ENCODE assay signal across 10 cellular contexts in the genomic region with DNA sequence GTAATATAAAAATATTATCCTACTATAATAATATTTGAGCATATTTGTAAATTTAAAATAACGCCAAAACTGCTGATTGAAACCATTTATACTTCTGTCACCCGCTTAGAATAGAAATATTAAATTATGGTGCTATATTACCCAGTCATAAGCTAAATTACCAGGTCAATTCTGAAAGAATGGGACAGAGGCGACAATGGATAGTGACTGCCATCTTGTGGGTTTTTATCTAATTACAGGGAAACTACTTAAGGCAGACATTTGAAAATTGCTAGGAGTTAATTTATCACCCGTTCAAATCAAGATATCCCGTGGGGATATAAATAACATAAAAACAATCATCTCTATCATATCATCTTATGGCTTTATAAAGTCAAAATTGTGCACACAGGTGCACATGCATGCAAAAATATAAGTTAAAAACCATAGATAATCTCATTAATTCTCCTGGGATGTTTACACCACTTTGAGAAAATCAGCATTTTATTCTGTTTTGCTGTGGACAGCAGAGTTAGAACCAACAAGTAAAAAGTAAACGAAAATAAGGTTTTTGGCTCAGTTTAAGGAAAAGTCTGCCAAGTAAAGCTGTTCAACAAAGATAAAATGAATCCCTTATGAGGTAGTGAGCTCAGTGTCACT. TPM values are rescaled to one million over a fixed set of nuclear protein-coding genes. Genes with fewer than 3 reads are reported as not detected.
DNase-seq lines count a peak whose midpoint lies in the region; ATAC-seq, FAIRE-seq and TF ChIP-seq lines count a peak whose summit lies in the region.
"Had no signal": no experiment of that assay in that cellular context is flagged by ENCODE, and none has a peak within 500 bp of the region (broad histone marks: within the 10 kb centered on the region; RNA-seq: fewer than 3 reads in every experiment).

No MANE protein-coding gene starts in this region.

- CTCF ChIA-PET in T-cell (lab: Charles Lee) = no interaction called here

- H3K9me3 ChIP-seq in iPS DF 6.9 (ENCODE audit: control insufficient read depth, insufficient read depth, low read length) (no peaks in the 10 kb centered on the region), psoas muscle (no peaks in the 10 kb centered on the region)

- no peaks in the 10 kb centered on the region for H3K27me3 Mint-ChIP-seq in T-helper 2 cell treated with Interferon-gamma antibody and Interleukin-4, amounts not matched to agents 5 μg/mL and 100 μg/mL, for 36 hours (ENCODE audit: low read depth)
- H3K27me3 Mint-ChIP-seq in T-cell = peaks cover 12 to 26% of the 10 kb centered on the region in 2 donors

- no peaks in the 10 kb centered on the region for H3K4me1 Mint-ChIP-seq in T-helper 2 cell treated with Interferon-gamma antibody and Interleukin-4, amounts not matched to agents 5 μg/mL and 100 μg/mL, for 36 hours (ENCODE audit: low read depth)
- no peaks in the 10 kb centered on the region for H3K4me1 Mint-ChIP-seq in T-cell

- H3K36me3 Mint-ChIP-seq in T-helper 2 cell treated with Interferon-gamma antibody and Interleukin-4, amounts not matched to agents 5 μg/mL and 100 μg/mL, for 36 hours (ENCODE audit: low read depth) = no peaks in the 10 kb centered on the region
- no peaks in the 10 kb centered on the region for H3K36me3 Mint-ChIP-seq in T-cell

- intact Hi-C loops in psoas muscle (cut with DNase I) = no loop called here

- no peaks in the 10 kb centered on the region for H3K4me1 ChIP-seq in iPS DF 6.9 (ENCODE audit: control insufficient read depth, insufficient read depth, low read length)
- no peaks in the 10 kb centered on the region for H3K4me1 ChIP-seq in psoas muscle

- H3K36me3 ChIP-seq in iPS DF 6.9 (ENCODE audit: control insufficient read depth, insufficient read depth, low read length) (no peaks in the 10 kb centered on the region), psoas muscle (ENCODE audit: insufficient read depth in 1 of 2, low read depth in 1 of 2) (no peaks in the 10 kb centered on the region)

- H3K27me3 ChIP-seq in iPS DF 6.9 (ENCODE audit: control insufficient read depth, insufficient read depth, low read length) (no peaks in the 10 kb centered on the region), psoas muscle (ENCODE audit: insufficient read depth in 3 of 3, low read length in 2 of 3) (no peaks in the 10 kb centered on the region)

- no peak for FAIRE-seq in HTR-8/SVneo (lab: Jason Lieb, UNC)

- H3K27ac Mint-ChIP-seq in T-helper 2 cell treated with Interferon-gamma antibody and Interleukin-4, amounts not matched to agents 5 μg/mL and 100 μg/mL, for 36 hours = no peak overlapping the region
- H3K27ac Mint-ChIP-seq in T-cell = no peak overlapping the region

- WGBS in iPS DF 6.9 (ENCODE audit: insufficient coverage, insufficient read length) = no CpG with 5 or more reads among the region's 6 CpGs
- WGBS in psoas muscle, 3 donors = 21 to 24% (median 23%) methylated on average over 6 of the region's 6 CpGs

- no peaks in the 10 kb centered on the region for H3K9me3 Mint-ChIP-seq in T-helper 2 cell treated with Interferon-gamma antibody and Interleukin-4, amounts not matched to agents 5 μg/mL and 100 μg/mL, for 36 hours
- no peaks in the 10 kb centered on the region for H3K9me3 Mint-ChIP-seq in T-cell

- POLR2A ChIA-PET in T-cell (lab: Charles Lee) = no interaction called here

- no peak overlapping the region for H3K27ac ChIP-seq in iPS DF 6.9 (ENCODE audit: low read length)
- H3K27ac ChIP-seq in psoas muscle = no peak overlapping the region
- H3K27ac ChIP-seq: skin epidermis had no signal

- TF ChIP-seq CTCF in psoas muscle (IDR thresholded peaks at IDR 0.05) = no peak

- DNase-seq in D341Med (ENCODE audit: low spot score) = peak; percentile 28
- DNase-seq in HTR-8/SVneo (ENCODE audit: insufficient read length, low spot score) = peak; percentile 28
- peak; percentile 39 for DNase-seq in SW480 (ENCODE audit: low spot score)
- DNase-seq in iPS DF 6.9 (ENCODE audit: low read depth, low spot score) = peak; percentile 18
- no peak for DNase-seq in T-helper 2 cell treated with Interferon-gamma antibody and Interleukin-4, amounts not matched to agents 5 μg/mL and 100 μg/mL, for 36 hours (ENCODE audit: low spot score)
- DNase-seq in putamen (ENCODE audit: low spot score) = no peak
- DNase-seq in T-cell = no peak
- DNase-seq in psoas muscle = no peak
- DNase-seq: activated CD4-positive, alpha-beta T cell treated with anti-CD3 and anti-CD28 coated beads for 1 hour had no signal

- ATAC-seq in T-cell (replicated peaks in 1 of 4) = no peak
- ATAC-seq in psoas muscle = no peak

- no peak overlapping the region for H3K4me3 ChIP-seq in iPS DF 6.9 (ENCODE audit: low read length)
- no peak overlapping the region for H3K4me3 ChIP-seq in psoas muscle
- H3K4me3 ChIP-seq: skin epidermis had no signal

- H3K4me3 Mint-ChIP-seq in T-helper 2 cell treated with Interferon-gamma antibody and Interleukin-4, amounts not matched to agents 5 μg/mL and 100 μg/mL, for 36 hours = no peak overlapping the region
- no peak overlapping the region for H3K4me3 Mint-ChIP-seq in T-cell

RNA-seq across cellular contexts. Expression of a gene that starts 41.3 kb away (rescaled TPM):
- under 1 TPM in 4 of 5 donors, not detected in 1; 0.13 to 0.23 (median 0.18) TPM for total RNA-seq in T-cell
- under 1 TPM in 1 of 4 donors, not detected in 3; 0.17 TPM for total RNA-seq in psoas muscle
- under 1 TPM in 2 of 3 donors, not detected in 1; 0.01 to 0.03 TPM for polyA plus RNA-seq in psoas muscle

RNA-seq across cellular contexts. Expression of a gene that starts 52.2 kb away (rescaled TPM):
- total RNA-seq in T-cell (1 to 10 TPM in 1 of 5 donors, under 1 TPM in 4; 0.25 to 1.2 (median 0.36) TPM), psoas muscle (not detected)
- polyA plus RNA-seq in psoas muscle = under 1 TPM in 1 of 3 donors, not detected in 2; 0.01 TPM

Comparison
In these comparisons a context has a peak if more than half of its experiments do, and no peak if none do; other contexts are left out.
1. DNase-seq: peak in D341Med (single experiment), HTR-8/SVneo (single experiment), SW480 (single experiment) and iPS DF 6.9 (single experiment); none in T-helper 2 cell treated with Interferon-gamma antibody and Interleukin-4, amounts not matched to agents 5 μg/mL and 100 μg/mL, for 36 hours (single experiment), putamen (single experiment), T-cell (0 of 34) and psoas muscle (0 of 2).